26 cellular contexts compared by ENCODE assay signal in genomic region chr6:53956804-53957203, GRCh38.
"Had no signal": no experiment of that assay in that cellular context is flagged by ENCODE, and none has a peak within 500 bp of the region (broad histone marks: within the 10 kb centered on the region; RNA-seq: fewer than 3 reads in every experiment).

No MANE protein-coding gene starts in this region.

- H3K4me1 Mint-ChIP-seq: activated CD4-positive, alpha-beta T cell treated with anti-CD3 and anti-CD28 coated beads for 36 hours; activated CD4-positive, alpha-beta T cell treated with anti-CD3 and anti-CD28 coated beads, Interleukin-2, amount 10 ng/mL, durations not matched to agents 24 days and 14 days; activated CD8-positive, alpha-beta memory T cell treated with anti-CD3 and anti-CD28 coated beads, Interleukin-2, amount 10 ng/mL, durations not matched to agents 7 days and 5 days; activated naive CD4-positive, alpha-beta T cell treated with anti-CD3 and anti-CD28 coated beads, Interleukin-2, amount 50 U/mL, for 24 hours; activated naive CD8-positive, alpha-beta T cell treated with anti-CD3 and anti-CD28 coated beads for 36 hours; activated naive CD8-positive, alpha-beta T cell treated with anti-CD3 and anti-CD28 coated beads, Interleukin-2, amount 50 U/mL, for 24 hours had no signal

- H3K4me3 ChIP-seq: adrenal gland, ascending aorta, breast epithelium, cardiac muscle cell, colonic mucosa had no signal

- H3K9me3 Mint-ChIP-seq: activated CD4-positive, alpha-beta memory T cell treated with anti-CD3 and anti-CD28 coated beads for 36 hours; activated CD4-positive, alpha-beta T cell treated with anti-CD3 and anti-CD28 coated beads, Interleukin-2, amount 10 ng/mL, durations not matched to agents 24 days and 14 days; activated naive CD4-positive, alpha-beta T cell treated with anti-CD3 and anti-CD28 coated beads for 36 hours; activated naive CD4-positive, alpha-beta T cell treated with anti-CD3 and anti-CD28 coated beads, Interleukin-2, amount 50 U/mL, for 24 hours; activated naive CD8-positive, alpha-beta T cell treated with anti-CD3 and anti-CD28 coated beads for 36 hours; activated naive CD8-positive, alpha-beta T cell treated with anti-CD3 and anti-CD28 coated beads, Interleukin-2, amount 50 U/mL, for 24 hours; activated T-helper 1 cell treated with anti-CD3 and anti-CD28 coated beads, Interleukin-12 subunit alpha, Interleukin-12 subunit beta, Interleukin-2, Interleukin-4 antibody, amounts not matched to agents 30 ng/mL and 10 ng/mL and 1 ng/mL, durations not matched to agents 14 hours and 24 hours and 36 hours; activated T-helper 2 cell treated with anti-CD3 and anti-CD28 coated beads, Interferon-gamma antibody, Interleukin-2, Interleukin-4, amounts not matched to agents 10 μg/mL and 5 μg/mL and 100 μg/mL, durations not matched to agents 14 hours and 24 hours and 36 hours; endodermal cell had no signal

- H3K4me3 Mint-ChIP-seq: activated CD4-positive, alpha-beta memory T cell treated with anti-CD3 and anti-CD28 coated beads for 36 hours; activated CD4-positive, alpha-beta T cell treated with anti-CD3 and anti-CD28 coated beads for 36 hours; activated CD4-positive, alpha-beta T cell treated with anti-CD3 and anti-CD28 coated beads, Interleukin-2, amount 10 ng/mL, durations not matched to agents 24 days and 14 days; activated CD8-positive, alpha-beta memory T cell treated with anti-CD3 and anti-CD28 coated beads, Interleukin-2, amount 10 ng/mL, durations not matched to agents 7 days and 5 days; activated CD8-positive, alpha-beta T cell treated with anti-CD3 and anti-CD28 coated beads, Interleukin-2, amount 10 ng/mL, durations not matched to agents 7 days and 5 days; activated naive CD4-positive, alpha-beta T cell treated with anti-CD3 and anti-CD28 coated beads for 36 hours; activated naive CD4-positive, alpha-beta T cell treated with anti-CD3 and anti-CD28 coated beads, Interleukin-2, amount 50 U/mL, for 24 hours; activated naive CD8-positive, alpha-beta T cell treated with anti-CD3 and anti-CD28 coated beads for 36 hours; activated naive CD8-positive, alpha-beta T cell treated with anti-CD3 and anti-CD28 coated beads, Interleukin-2, amount 50 U/mL, for 24 hours; activated T-helper 1 cell treated with anti-CD3 and anti-CD28 coated beads, Interleukin-12 subunit alpha, Interleukin-12 subunit beta, Interleukin-2, Interleukin-4 antibody, amounts not matched to agents 30 ng/mL and 10 ng/mL and 1 ng/mL, durations not matched to agents 14 hours and 24 hours and 36 hours; endodermal cell had no signal

- H3K27me3 Mint-ChIP-seq: activated CD4-positive, alpha-beta T cell treated with anti-CD3 and anti-CD28 coated beads for 36 hours had no signal

- ATAC-seq: activated CD8-positive, alpha-beta T cell treated with anti-CD3 and anti-CD28 coated beads, Interleukin-2, amount 10 ng/mL, durations not matched to agents 7 days and 5 days had no signal

- DNase-seq: activated CD4-positive, CD25-positive, alpha-beta regulatory T cell; activated CD4-positive, CD25-positive, alpha-beta regulatory T cell treated with anti-CD3 and anti-CD28 coated beads, Interleukin-2, amount 50 U/mL, for 72 hours; activated CD8-positive, alpha-beta memory T cell treated with anti-CD3 and anti-CD28 coated beads, Interleukin-2, amount 50 U/mL, for 4 hours; activated effector memory CD4-positive, alpha-beta T cell treated with anti-CD3 and anti-CD28 coated beads, Interleukin-2, amount 50 U/mL, for 16 hours; activated T-cell treated with anti-CD3 and anti-CD28 coated beads, Interleukin-2, amount 50 U/mL, for 1 hour; central memory CD4-positive, alpha-beta T cell; cerebellar nuclear complex; effector CD8-positive, alpha-beta T cell had no signal

- H3K36me3 ChIP-seq: adrenal gland, ascending aorta, breast epithelium, cardiac muscle cell, colonic mucosa had no signal

- H3K27me3 ChIP-seq: adrenal gland, ascending aorta, breast epithelium, cardiac muscle cell, colonic mucosa had no signal

- H3K27ac ChIP-seq: adrenal gland, ascending aorta, breast epithelium, cardiac muscle cell, colonic mucosa had no signal

- H3K27ac Mint-ChIP-seq: activated CD4-positive, alpha-beta memory T cell treated with anti-CD3 and anti-CD28 coated beads for 36 hours; activated CD4-positive, alpha-beta T cell treated with anti-CD3 and anti-CD28 coated beads for 36 hours; activated CD4-positive, alpha-beta T cell treated with anti-CD3 and anti-CD28 coated beads, Interleukin-2, amount 10 ng/mL, durations not matched to agents 24 days and 14 days; activated CD8-positive, alpha-beta memory T cell treated with anti-CD3 and anti-CD28 coated beads, Interleukin-2, amount 10 ng/mL, durations not matched to agents 7 days and 5 days; activated CD8-positive, alpha-beta T cell treated with anti-CD3 and anti-CD28 coated beads, Interleukin-2, amount 10 ng/mL, durations not matched to agents 7 days and 5 days; activated naive CD4-positive, alpha-beta T cell treated with anti-CD3 and anti-CD28 coated beads for 36 hours; activated naive CD4-positive, alpha-beta T cell treated with anti-CD3 and anti-CD28 coated beads, Interleukin-2, amount 50 U/mL, for 24 hours; activated naive CD8-positive, alpha-beta T cell treated with anti-CD3 and anti-CD28 coated beads for 36 hours; activated naive CD8-positive, alpha-beta T cell treated with anti-CD3 and anti-CD28 coated beads, Interleukin-2, amount 50 U/mL, for 24 hours; activated T-helper 1 cell treated with anti-CD3 and anti-CD28 coated beads, Interleukin-12 subunit alpha, Interleukin-12 subunit beta, Interleukin-2, Interleukin-4 antibody, amounts not matched to agents 30 ng/mL and 10 ng/mL and 1 ng/mL, durations not matched to agents 14 hours and 24 hours and 36 hours; activated T-helper 2 cell treated with anti-CD3 and anti-CD28 coated beads, Interferon-gamma antibody, Interleukin-2, Interleukin-4, amounts not matched to agents 10 μg/mL and 5 μg/mL and 100 μg/mL, durations not matched to agents 14 hours and 24 hours and 36 hours; endodermal cell had no signal

- H3K4me1 ChIP-seq: adrenal gland, ascending aorta, breast epithelium, colonic mucosa had no signal

- H3K36me3 Mint-ChIP-seq: activated CD4-positive, alpha-beta memory T cell treated with anti-CD3 and anti-CD28 coated beads for 36 hours; activated CD8-positive, alpha-beta memory T cell treated with anti-CD3 and anti-CD28 coated beads, Interleukin-2, amount 10 ng/mL, durations not matched to agents 7 days and 5 days; activated naive CD4-positive, alpha-beta T cell treated with anti-CD3 and anti-CD28 coated beads, Interleukin-2, amount 50 U/mL, for 24 hours; activated naive CD8-positive, alpha-beta T cell treated with anti-CD3 and anti-CD28 coated beads for 36 hours; brain had no signal

- H3K9me3 ChIP-seq: adrenal gland, ascending aorta, breast epithelium, colonic mucosa had no signal
